In genomic region chr17:39794249-39794970, GRCh38 we compare ENCODE assay signal across 7 cellular contexts. TPM values are rescaled to one million over a fixed set of nuclear protein-coding genes. Genes with fewer than 3 reads are reported as not detected.
DNase-seq lines count a peak whose midpoint lies in the region; ATAC-seq lines count a peak whose summit lies in the region.

No MANE protein-coding gene starts in this region.

- H3K36me3 Mint-ChIP-seq in naive thymus-derived CD8-positive, alpha-beta T cell: peaks cover 7 to 38% (median 20%) of the 10 kb centered on the region in 3 donors

- DNase-seq in Jurkat, Clone E6-1 (ENCODE audit: low read depth, low spot score): peak; percentile 88
- peak in 4 of 10 donors; percentile 32 to 53 (median 42) for DNase-seq in naive thymus-derived CD8-positive, alpha-beta T cell
- DNase-seq in NCI-H1930 (lab: John Stamatoyannopoulos, UW): no peak
- DNase-seq in stimulated activated naive CD4-positive, alpha-beta T cell treated with Interleukin-2 at 50 U/mL for 16 hours (lab: John Stamatoyannopoulos, UW): no peak
- no peak for DNase-seq in NCI-H526 (lab: John Stamatoyannopoulos, UW)

- H3K4me1 Mint-ChIP-seq in naive thymus-derived CD8-positive, alpha-beta T cell: peaks cover 46 to 87% (median 81%) of the 10 kb centered on the region in 4 donors

- peaks cover 0 to 3% (median 0%) of the 10 kb centered on the region in 9 donors for H3K9me3 Mint-ChIP-seq in naive thymus-derived CD8-positive, alpha-beta T cell

- ATAC-seq in GM18858 (IDR thresholded peaks at IDR 0.05; ENCODE audit: unreplicated experiment): peak; percentile 66
- peak; percentile 84 for ATAC-seq in GM21576 (IDR thresholded peaks at IDR 0.05; ENCODE audit: unreplicated experiment)
- peak; percentile 69 to 79 for ATAC-seq in naive thymus-derived CD8-positive, alpha-beta T cell

- no peaks in the 10 kb centered on the region for H3K27me3 Mint-ChIP-seq in naive thymus-derived CD8-positive, alpha-beta T cell

- POLR2A ChIA-PET in naive thymus-derived CD8-positive, alpha-beta T cell (lab: Charles Lee): interaction anchor here (0.5 to 6.2 kb wide), 19 partner anchors 8 to 445 kb away, joined by 3 to 64 read pairs (median 4); partner anchors contain the start of genes LRRC3C and ORMDL3

- no peak overlapping the region for H3K4me3 ChIP-seq in Jurkat, Clone E6-1 (ENCODE audit: low read length)

- H3K4me3 Mint-ChIP-seq in naive thymus-derived CD8-positive, alpha-beta T cell: peak overlapping the region; percentile 60 to 86 (median 74)

- peak overlapping the region; percentile 84 to 98 (median 94) for H3K27ac Mint-ChIP-seq in naive thymus-derived CD8-positive, alpha-beta T cell

RNA-seq across cellular contexts. Expression of gene GRB7, which starts 56.7 kb away (rescaled TPM):
- not detected for polyA plus RNA-seq in Jurkat, Clone E6-1 (2012; ENCODE audit: insufficient read depth, insufficient read length)
- total RNA-seq in naive thymus-derived CD8-positive, alpha-beta T cell: not detected
- not detected for polyA plus RNA-seq in naive thymus-derived CD8-positive, alpha-beta T cell
